Comparison of ENCODE assay signal across 1 cellular context in the genomic region with DNA sequence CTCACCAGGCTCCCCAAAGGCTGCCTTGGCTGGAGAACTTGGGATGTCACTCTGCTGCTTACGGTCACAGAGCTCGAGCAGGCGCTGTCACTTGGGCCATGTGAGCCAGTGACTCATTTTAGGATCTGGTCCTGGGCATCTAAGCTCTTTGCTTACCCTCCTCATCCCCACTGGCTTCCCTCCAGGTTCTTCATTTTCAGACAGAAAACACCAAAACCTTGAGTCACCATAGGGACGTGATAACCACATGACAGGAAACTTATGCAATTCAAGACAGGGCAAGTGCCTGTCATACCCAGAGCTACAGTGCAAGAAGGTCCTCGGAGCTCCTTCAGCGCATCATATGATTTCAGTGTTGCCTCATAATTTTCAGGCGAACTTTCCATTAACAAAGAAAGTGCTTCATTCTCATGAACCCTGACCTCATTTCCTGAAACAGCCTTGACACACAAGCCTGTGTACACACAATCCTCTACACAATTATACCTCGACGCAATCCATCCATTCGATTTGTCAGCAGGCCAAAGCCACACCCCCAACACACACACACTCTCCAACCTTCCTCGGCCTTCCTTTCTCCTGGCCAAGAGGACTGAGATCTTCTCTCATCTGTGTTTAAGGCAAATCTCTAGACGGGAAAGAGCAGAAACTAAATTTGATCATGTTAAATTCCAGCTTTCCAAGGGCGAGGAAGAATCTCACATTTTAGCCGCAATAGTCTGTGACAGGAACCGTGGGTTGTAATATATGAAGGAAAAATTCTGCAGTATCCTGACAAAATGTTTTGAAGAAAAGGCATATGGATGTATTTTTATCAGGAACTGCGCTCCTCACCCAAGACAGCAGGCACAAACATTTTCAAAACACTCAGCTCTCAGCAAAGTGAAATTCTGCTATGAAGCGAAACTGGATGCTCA.
TF ChIP-seq lines count a peak whose summit lies in the region.

No MANE protein-coding gene starts in this region.

TF ChIP-seq in HEK293, 187 proteins besides CTCF, POLR2A, EP300 and RAD21 (continued from another document):
- TF ChIP-seq TSHZ1 (tag by site-specific recombination; IDR thresholded peaks at IDR 0.05; ENCODE audit: borderline replicate concordance) (0 out of 2 replicates have a peak, but pooled peaks have one; percentile 28), ZNF23 (tag by site-specific recombination; IDR thresholded peaks at IDR 0.05; ENCODE audit: borderline replicate concordance) (no peak), ZNF692 (tag by site-specific recombination; IDR thresholded peaks at IDR 0.05) (peak; percentile 37; the same call in 1 of the 2 replicates), MEIS1 (CRISPR knock-in tag; IDR thresholded peaks at IDR 0.05; ENCODE audit: borderline replicate concordance) (no peak), ZNF549 (tag by site-specific recombination; IDR thresholded peaks at IDR 0.05) (no peak), YY2 (tag by site-specific recombination; IDR thresholded peaks at IDR 0.05) (no peak), ZNF366 (tag by site-specific recombination; conservative IDR thresholded peaks at IDR 0.05) (peak; percentile 80), ZNF24 (tag by site-specific recombination; IDR thresholded peaks at IDR 0.05) (peak; percentile 57; the same call in 1 of the 2 replicates), ZNF335 (tag by site-specific recombination; conservative IDR thresholded peaks at IDR 0.05) (peak; percentile 44), ZNF214 (tag by site-specific recombination; IDR thresholded peaks at IDR 0.05; ENCODE audit: borderline replicate concordance) (no peak), SP7 (tag by site-specific recombination; IDR thresholded peaks at IDR 0.05) (peak; percentile 42), ZNF324 (tag by site-specific recombination; IDR thresholded peaks at IDR 0.05) (0 out of 2 replicates have a peak, but pooled peaks have one; percentile 43), ZNF488 (tag by site-specific recombination; IDR thresholded peaks at IDR 0.05) (no peak), ZBTB21 (tag by site-specific recombination; IDR thresholded peaks at IDR 0.05) (peak; percentile 94), ZNF561 (tag by site-specific recombination; IDR thresholded peaks at IDR 0.05; ENCODE audit: borderline replicate concordance) (no peak), INSM2 (tag by site-specific recombination; IDR thresholded peaks at IDR 0.05) (peak; percentile 64; the same call in 1 of the 2 replicates), ZNF175 (tag by site-specific recombination; IDR thresholded peaks at IDR 0.05) (no peak), ZNF707 (tag by site-specific recombination; IDR thresholded peaks at IDR 0.05) (no peak), ZNF629 (tag by site-specific recombination; IDR thresholded peaks at IDR 0.05) (peak; percentile 75)
- TF ChIP-seq, protein P1, sequence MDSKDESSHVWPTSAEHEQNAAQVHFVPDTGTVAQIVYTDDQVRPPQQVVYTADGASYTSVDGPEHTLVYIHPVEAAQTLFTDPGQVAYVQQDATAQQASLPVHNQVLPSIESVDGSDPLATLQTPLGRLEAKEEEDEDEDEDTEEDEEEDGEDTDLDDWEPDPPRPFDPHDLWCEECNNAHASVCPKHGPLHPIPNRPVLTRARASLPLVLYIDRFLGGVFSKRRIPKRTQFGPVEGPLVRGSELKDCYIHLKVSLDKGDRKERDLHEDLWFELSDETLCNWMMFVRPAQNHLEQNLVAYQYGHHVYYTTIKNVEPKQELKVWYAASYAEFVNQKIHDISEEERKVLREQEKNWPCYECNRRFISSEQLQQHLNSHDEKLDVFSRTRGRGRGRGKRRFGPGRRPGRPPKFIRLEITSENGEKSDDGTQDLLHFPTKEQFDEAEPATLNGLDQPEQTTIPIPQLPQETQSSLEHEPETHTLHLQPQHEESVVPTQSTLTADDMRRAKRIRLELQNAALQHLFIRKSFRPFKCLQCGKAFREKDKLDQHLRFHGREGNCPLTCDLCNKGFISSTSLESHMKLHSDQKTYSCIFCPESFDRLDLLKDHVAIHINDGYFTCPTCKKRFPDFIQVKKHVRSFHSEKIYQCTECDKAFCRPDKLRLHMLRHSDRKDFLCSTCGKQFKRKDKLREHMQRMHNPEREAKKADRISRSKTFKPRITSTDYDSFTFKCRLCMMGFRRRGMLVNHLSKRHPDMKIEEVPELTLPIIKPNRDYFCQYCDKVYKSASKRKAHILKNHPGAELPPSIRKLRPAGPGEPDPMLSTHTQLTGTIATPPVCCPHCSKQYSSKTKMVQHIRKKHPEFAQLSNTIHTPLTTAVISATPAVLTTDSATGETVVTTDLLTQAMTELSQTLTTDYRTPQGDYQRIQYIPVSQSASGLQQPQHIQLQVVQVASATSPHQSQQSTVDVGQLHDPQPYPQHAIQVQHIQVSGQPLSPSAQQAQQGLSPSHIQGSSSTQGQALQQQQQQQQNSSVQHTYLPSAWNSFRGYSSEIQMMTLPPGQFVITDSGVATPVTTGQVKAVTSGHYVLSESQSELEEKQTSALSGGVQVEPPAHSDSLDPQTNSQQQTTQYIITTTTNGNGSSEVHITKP (tag by site-specific recombination; IDR thresholded peaks at IDR 0.05) = no peak
- TF ChIP-seq, protein P2, sequence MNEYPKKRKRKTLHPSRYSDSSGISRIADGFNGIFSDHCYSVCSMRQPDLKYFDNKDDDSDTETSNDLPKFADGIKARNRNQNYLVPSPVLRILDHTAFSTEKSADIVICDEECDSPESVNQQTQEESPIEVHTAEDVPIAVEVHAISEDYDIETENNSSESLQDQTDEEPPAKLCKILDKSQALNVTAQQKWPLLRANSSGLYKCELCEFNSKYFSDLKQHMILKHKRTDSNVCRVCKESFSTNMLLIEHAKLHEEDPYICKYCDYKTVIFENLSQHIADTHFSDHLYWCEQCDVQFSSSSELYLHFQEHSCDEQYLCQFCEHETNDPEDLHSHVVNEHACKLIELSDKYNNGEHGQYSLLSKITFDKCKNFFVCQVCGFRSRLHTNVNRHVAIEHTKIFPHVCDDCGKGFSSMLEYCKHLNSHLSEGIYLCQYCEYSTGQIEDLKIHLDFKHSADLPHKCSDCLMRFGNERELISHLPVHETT (tag by site-specific recombination; IDR thresholded peaks at IDR 0.05) = no peak
- TF ChIP-seq, protein P3, sequence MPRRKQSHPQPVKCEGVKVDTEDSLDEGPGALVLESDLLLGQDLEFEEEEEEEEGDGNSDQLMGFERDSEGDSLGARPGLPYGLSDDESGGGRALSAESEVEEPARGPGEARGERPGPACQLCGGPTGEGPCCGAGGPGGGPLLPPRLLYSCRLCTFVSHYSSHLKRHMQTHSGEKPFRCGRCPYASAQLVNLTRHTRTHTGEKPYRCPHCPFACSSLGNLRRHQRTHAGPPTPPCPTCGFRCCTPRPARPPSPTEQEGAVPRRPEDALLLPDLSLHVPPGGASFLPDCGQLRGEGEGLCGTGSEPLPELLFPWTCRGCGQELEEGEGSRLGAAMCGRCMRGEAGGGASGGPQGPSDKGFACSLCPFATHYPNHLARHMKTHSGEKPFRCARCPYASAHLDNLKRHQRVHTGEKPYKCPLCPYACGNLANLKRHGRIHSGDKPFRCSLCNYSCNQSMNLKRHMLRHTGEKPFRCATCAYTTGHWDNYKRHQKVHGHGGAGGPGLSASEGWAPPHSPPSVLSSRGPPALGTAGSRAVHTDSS (tag by site-specific recombination; IDR thresholded peaks at IDR 0.05) = peak; percentile 57; the same call in 1 of the 2 replicates
